ENCODE assay signal across 15 cellular contexts in genomic region chr7:36070230-36070629, GRCh38.
DNase-seq lines count a peak whose midpoint lies in the region; FAIRE-seq and TF ChIP-seq lines count a peak whose summit lies in the region.
"Had no signal": no experiment of that assay in that cellular context is flagged by ENCODE, and none has a peak within 500 bp of the region (broad histone marks: within the 10 kb centered on the region; RNA-seq: fewer than 3 reads in every experiment).

No MANE protein-coding gene starts in this region.

- peak; percentile 67 for FAIRE-seq in D721Med (lab: Jason Lieb, UNC)
- FAIRE-seq: A549, GM12892 had no signal

- intact Hi-C loops in sigmoid colon (cut with DNase I), result no loop called here

- H3K27ac Mint-ChIP-seq in endothelial cell (ENCODE audit: unreplicated experiment), result peak overlapping the region; percentile 73
- H3K27ac Mint-ChIP-seq: CD4-positive, alpha-beta memory T cell; H9 had no signal

- H3K4me1 Mint-ChIP-seq in endothelial cell (ENCODE audit: unreplicated experiment), result peaks cover 34% of the 10 kb centered on the region
- H3K4me1 Mint-ChIP-seq: CD4-positive, alpha-beta memory T cell had no signal

- no peaks in the 10 kb centered on the region for H3K36me3 Mint-ChIP-seq in endothelial cell (ENCODE audit: low read depth, unreplicated experiment)
- H3K36me3 Mint-ChIP-seq: CD4-positive, alpha-beta memory T cell had no signal

- H3K9me3 ChIP-seq in sigmoid colon, result no peaks in the 10 kb centered on the region
- H3K9me3 ChIP-seq: A549, BE2C had no signal

- WGBS in sigmoid colon, 2 donors, result 89 to 90% methylated on average over 8 of the region's 8 CpGs

- H3K4me3 ChIP-seq in sigmoid colon, result no peak overlapping the region
- H3K4me3 ChIP-seq: A549 had no signal

- no peaks in the 10 kb centered on the region for H3K4me1 ChIP-seq in sigmoid colon
- H3K4me1 ChIP-seq: A549, BE2C had no signal

- no peak overlapping the region for H3K27ac ChIP-seq in sigmoid colon
- H3K27ac ChIP-seq: A549, C4-2B had no signal

- no peak overlapping the region for H3K4me3 Mint-ChIP-seq in endothelial cell (ENCODE audit: unreplicated experiment)
- H3K4me3 Mint-ChIP-seq: CD4-positive, alpha-beta memory T cell; H9 had no signal

- no peaks in the 10 kb centered on the region for H3K36me3 ChIP-seq in sigmoid colon
- H3K36me3 ChIP-seq: BE2C had no signal

- TF ChIP-seq CTCF in D721Med (IDR thresholded peaks at IDR 0.05; ENCODE audit: insufficient read depth, missing control alignments) (no peak), endothelial cell (IDR thresholded peaks at IDR 0.05; ENCODE audit: unreplicated experiment) (no peak), sigmoid colon (IDR thresholded peaks at IDR 0.05) (no peak)

- no peaks in the 10 kb centered on the region for H3K27me3 ChIP-seq in sigmoid colon
- H3K27me3 ChIP-seq: BE2C had no signal

- no peak for TF ChIP-seq EP300 in sigmoid colon (IDR thresholded peaks at IDR 0.05)

- DNase-seq in D721Med (ENCODE audit: insufficient read length, low spot score) (no peak), NCI-H524 treated with DMSO at 0.1 percent for 48 hours (lab: John Stamatoyannopoulos, UW) (peak; percentile 55), endothelial cell (ENCODE audit: low spot score) (no peak), sigmoid colon (peak; percentile 2), activated T-cell treated with anti-CD3 and anti-CD28 coated beads for 4 hours (no peak), erythroblast (lab: John Stamatoyannopoulos, UW) (no peak)
- DNase-seq: BE2C; CD4-positive, alpha-beta memory T cell; DND-41; GDM1; GOT3; H9 had no signal

- peaks cover 6% of the 10 kb centered on the region for H3K27me3 Mint-ChIP-seq in endothelial cell (ENCODE audit: unreplicated experiment)

- TF ChIP-seq POLR2A in sigmoid colon (IDR thresholded peaks at IDR 0.05) (no peak), erythroblast (IDR thresholded peaks at IDR 0.05; ENCODE audit: low read length) (no peak)

- H3K9me3 Mint-ChIP-seq in endothelial cell (ENCODE audit: unreplicated experiment), result no peaks in the 10 kb centered on the region

Comparison
In these comparisons a context has a peak if more than half of its experiments do, and no peak if none do; other contexts are left out.
1. DNase-seq: peak in NCI-H524 treated with DMSO at 0.1 percent for 48 hours (single experiment) and sigmoid colon (single experiment); none in D721Med (single experiment), endothelial cell (single experiment), activated T-cell treated with anti-CD3 and anti-CD28 coated beads for 4 hours (single experiment) and erythroblast (0 of 2).